In genomic region chr9:35553670-35554543, GRCh38 we compare ENCODE assay signal across 8 cellular contexts. TPM values are rescaled to one million over a fixed set of nuclear protein-coding genes. Genes with fewer than 3 reads are reported as not detected.
DNase-seq lines count a peak whose midpoint lies in the region; ATAC-seq and TF ChIP-seq lines count a peak whose summit lies in the region.

No MANE protein-coding gene starts in this region.

- peak in 1 of 2 donors; percentile 44 for ATAC-seq in CD4-positive, CD25-positive, alpha-beta regulatory T cell (ENCODE audit: low read depth in 2 of 2)
- ATAC-seq in GM21515 (IDR thresholded peaks at IDR 0.05; ENCODE audit: unreplicated experiment) (no peak), HG03342 (IDR thresholded peaks at IDR 0.05; ENCODE audit: unreplicated experiment) (no peak)

- no peak overlapping the region for H3K27ac ChIP-seq in CD4-positive, CD25-positive, alpha-beta regulatory T cell (ENCODE audit: insufficient read depth, low read length, poor library complexity, severe bottlenecking)
- peak overlapping the region; percentile 62 to 71 for H3K27ac ChIP-seq in right atrium auricular region

- peak; percentile 82 to 95 for TF ChIP-seq CTCF in right atrium auricular region (IDR thresholded peaks at IDR 0.05)

- H3K27ac Mint-ChIP-seq in CD4-positive, CD25-positive, alpha-beta regulatory T cell, result no peak overlapping the region

- H3K9ac ChIP-seq in NT2/D1 (ENCODE audit: insufficient read length, low read depth), result no peak overlapping the region

- DNase-seq in CD4-positive, CD25-positive, alpha-beta regulatory T cell, result peak in 2 of 3 donors; percentile 32 to 45
- DNase-seq in HCEC 1CT (peak; percentile 84), NT2/D1 (ENCODE audit: low read depth, low spot score) (peak; percentile 55), amniotic epithelial cell (ENCODE audit: low read depth) (peak; percentile 79), right atrium auricular region (ENCODE audit: low spot score) (peak; percentile 86), pulmonary artery endothelial cell (ENCODE audit: low read depth, low spot score) (peak; percentile 30)

- no peaks in the 10 kb centered on the region for H3K36me3 ChIP-seq in CD4-positive, CD25-positive, alpha-beta regulatory T cell (ENCODE audit: control insufficient read depth, insufficient read depth, low read length)
- peaks cover 56% of the 10 kb centered on the region for H3K36me3 ChIP-seq in NT2/D1 (ENCODE audit: insufficient read depth, insufficient read length, low read length)
- H3K36me3 ChIP-seq in right atrium auricular region, result peaks cover 58% of the 10 kb centered on the region

- peaks cover 0 to 5% (median 1%) of the 10 kb centered on the region in 4 donors for H3K4me1 Mint-ChIP-seq in CD4-positive, CD25-positive, alpha-beta regulatory T cell

- H3K4me1 ChIP-seq in CD4-positive, CD25-positive, alpha-beta regulatory T cell (ENCODE audit: control insufficient read depth, insufficient read depth, low read length, poor library complexity, severe bottlenecking), result no peaks in the 10 kb centered on the region
- H3K4me1 ChIP-seq in NT2/D1 (ENCODE audit: insufficient read depth, insufficient read length) (peaks cover 2% of the 10 kb centered on the region), right atrium auricular region (peaks cover 0 to 20% of the 10 kb centered on the region in 2 donors)

- peaks cover 4% of the 10 kb centered on the region for H3K27me3 Mint-ChIP-seq in CD4-positive, CD25-positive, alpha-beta regulatory T cell

- H3K9me3 Mint-ChIP-seq in CD4-positive, CD25-positive, alpha-beta regulatory T cell, result no peaks in the 10 kb centered on the region

- H3K4me3 Mint-ChIP-seq in CD4-positive, CD25-positive, alpha-beta regulatory T cell, result no peak overlapping the region

- no peaks in the 10 kb centered on the region for H3K27me3 ChIP-seq in CD4-positive, CD25-positive, alpha-beta regulatory T cell (ENCODE audit: control insufficient read depth, insufficient read depth, low read length)
- H3K27me3 ChIP-seq in NT2/D1 (ENCODE audit: insufficient read depth, insufficient read length), result no peaks in the 10 kb centered on the region
- no peaks in the 10 kb centered on the region for H3K27me3 ChIP-seq in right atrium auricular region

- no peak overlapping the region for H3K4me3 ChIP-seq in CD4-positive, CD25-positive, alpha-beta regulatory T cell (ENCODE audit: low read depth, low read length)
- no peak overlapping the region for H3K4me3 ChIP-seq in NT2/D1 (ENCODE audit: insufficient read length, low read depth)
- no peak overlapping the region for H3K4me3 ChIP-seq in right atrium auricular region

- no peaks in the 10 kb centered on the region for H3K9me3 ChIP-seq in CD4-positive, CD25-positive, alpha-beta regulatory T cell (ENCODE audit: control insufficient read depth in 2 of 2, low read length in 2 of 2)
- H3K9me3 ChIP-seq in NT2/D1 (ENCODE audit: insufficient read depth, low read length) (no peaks in the 10 kb centered on the region), right atrium auricular region (no peaks in the 10 kb centered on the region)

- H3K36me3 Mint-ChIP-seq in CD4-positive, CD25-positive, alpha-beta regulatory T cell, result no peaks in the 10 kb centered on the region

RNA-seq across cellular contexts. Expression of gene TESK1, which starts 51.2 kb away (rescaled TPM):
- total RNA-seq in CD4-positive, CD25-positive, alpha-beta regulatory T cell, result 24.5 TPM
- 1 to 10 TPM; 3.9 to 5.7 (median 4.5) TPM for polyA plus RNA-seq in CD4-positive, CD25-positive, alpha-beta regulatory T cell
- 10 to 100 TPM; 16.5 to 28.0 TPM for total RNA-seq in right atrium auricular region
- total RNA-seq in pulmonary artery endothelial cell, result 4.3 and 6.9 TPM in 2 replicates

Comparison
In these comparisons a context has a peak if more than half of its experiments do, and no peak if none do; other contexts are left out.
1. DNase-seq: peak in every context shown above with its lines; median percentile 86 in right atrium auricular region; 84 in HCEC 1CT; 79 in amniotic epithelial cell; 55 in NT2/D1; 38 in CD4-positive, CD25-positive, alpha-beta regulatory T cell; 30 in pulmonary artery endothelial cell.